ENCODE assay signal across 1 cellular context in the genomic region with DNA sequence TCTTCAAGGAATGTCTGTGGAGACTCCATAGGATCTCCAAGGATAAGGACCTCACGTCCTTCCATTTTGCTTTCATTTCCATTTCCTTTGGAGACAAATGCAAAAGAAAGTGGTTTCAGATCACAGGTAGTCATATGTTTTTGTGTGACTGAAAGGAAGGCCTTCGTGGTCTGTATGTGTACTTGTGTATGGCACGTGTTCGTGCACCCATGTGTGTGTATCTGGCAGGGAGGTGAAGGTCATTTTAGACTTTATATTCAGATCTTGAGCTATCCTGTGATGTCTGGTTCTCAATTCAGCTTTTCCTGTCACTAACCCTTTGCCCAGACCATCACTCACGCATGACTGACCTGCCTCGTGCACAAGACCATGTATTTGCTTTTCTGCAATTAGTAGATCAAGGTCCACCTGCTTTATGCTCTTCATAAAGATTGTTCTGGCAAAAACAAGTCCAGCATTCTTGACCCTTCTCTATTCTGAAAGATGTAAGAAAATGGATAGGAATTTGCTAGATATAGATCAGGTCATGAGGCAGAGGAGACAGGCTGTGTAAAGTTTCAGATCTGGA.
TF ChIP-seq lines count a peak whose summit lies in the region.

No MANE protein-coding gene starts in this region.

TF ChIP-seq in HepG2, 621 proteins besides CTCF, POLR2A, EP300 and RAD21 (continued from another document):
- TF ChIP-seq, protein P1, sequence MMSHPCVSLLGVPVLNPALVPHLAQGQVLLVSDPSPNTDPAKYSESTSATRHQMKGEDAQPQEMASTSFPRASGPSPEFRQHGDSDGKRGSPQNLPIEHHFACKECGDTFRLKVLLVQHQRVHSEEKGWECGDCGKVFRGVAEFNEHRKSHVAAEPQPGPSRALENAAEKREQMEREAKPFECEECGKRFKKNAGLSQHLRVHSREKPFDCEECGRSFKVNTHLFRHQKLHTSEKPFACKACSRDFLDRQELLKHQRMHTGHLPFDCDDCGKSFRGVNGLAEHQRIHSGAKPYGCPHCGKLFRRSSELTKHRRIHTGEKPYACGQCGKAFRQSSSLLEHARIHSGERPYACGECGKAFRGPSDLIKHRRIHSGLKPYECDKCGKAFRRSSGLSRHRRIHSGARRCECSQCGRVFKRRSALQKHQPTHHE (CRISPR knock-in tag; IDR thresholded peaks at IDR 0.05; ENCODE audit: borderline replicate concordance), result no peak
- TF ChIP-seq ZIK1 (CRISPR knock-in tag; IDR thresholded peaks at IDR 0.05; ENCODE audit: borderline replicate concordance, low read depth) (no peak), ZFP36 (IDR thresholded peaks at IDR 0.05; ENCODE audit: borderline replicate concordance, low read depth, low read length, partially characterized antibody) (no peak), ZBTB44 (CRISPR knock-in tag; IDR thresholded peaks at IDR 0.05) (no peak), EEA1 (CRISPR knock-in tag; IDR thresholded peaks at IDR 0.05; ENCODE audit: borderline replicate concordance) (no peak), SIN3B (IDR thresholded peaks at IDR 0.05; ENCODE audit: low read length) (no peak), ZNF724P (CRISPR knock-in tag; IDR thresholded peaks at IDR 0.05; ENCODE audit: borderline replicate concordance) (no peak), HIC2 (CRISPR knock-in tag; IDR thresholded peaks at IDR 0.05; ENCODE audit: low read depth) (no peak), PRPF4 (IDR thresholded peaks at IDR 0.05; ENCODE audit: low read depth, low read length, poor library complexity, severe bottlenecking) (no peak), AHR (CRISPR knock-in tag; IDR thresholded peaks at IDR 0.05) (no peak), NFE2L1 (CRISPR knock-in tag; IDR thresholded peaks at IDR 0.05; ENCODE audit: borderline replicate concordance) (no peak), ZMYM3 (CRISPR knock-in tag; IDR thresholded peaks at IDR 0.05) (no peak), CBX5 (CRISPR knock-in tag; IDR thresholded peaks at IDR 0.05; ENCODE audit: borderline replicate concordance) (peak; percentile 44; the same call in 1 of the 2 replicates), ZFP41 (CRISPR knock-in tag; IDR thresholded peaks at IDR 0.05; ENCODE audit: borderline replicate concordance) (no peak), ZBTB7A (CRISPR knock-in tag; IDR thresholded peaks at IDR 0.05) (no peak), ZKSCAN5 (CRISPR knock-in tag; IDR thresholded peaks at IDR 0.05) (no peak), KAT7 (CRISPR knock-in tag; IDR thresholded peaks at IDR 0.05; ENCODE audit: borderline replicate concordance) (no peak), CENPX (CRISPR knock-in tag; IDR thresholded peaks at IDR 0.05) (no peak), ZNF512 (CRISPR knock-in tag; IDR thresholded peaks at IDR 0.05) (no peak), SP1 (IDR thresholded peaks at IDR 0.05) (no peak), SP1 (CRISPR knock-in tag; IDR thresholded peaks at IDR 0.05) (no peak), HIVEP1 (CRISPR knock-in tag; IDR thresholded peaks at IDR 0.05) (no peak), ZNF160 (CRISPR knock-in tag; IDR thresholded peaks at IDR 0.05) (no peak), RARG (CRISPR knock-in tag; IDR thresholded peaks at IDR 0.05; ENCODE audit: low read depth) (no peak), TP53 (CRISPR knock-in tag; conservative IDR thresholded peaks at IDR 0.05) (no peak), SUZ12 (IDR thresholded peaks at IDR 0.05; ENCODE audit: low read depth, low read length) (no peak), ZNF343 (CRISPR knock-in tag; IDR thresholded peaks at IDR 0.05) (no peak), ETV5 (CRISPR knock-in tag; IDR thresholded peaks at IDR 0.05; ENCODE audit: borderline replicate concordance) (no peak), RBM39 (IDR thresholded peaks at IDR 0.05; ENCODE audit: low read depth, low read length, poor library complexity, severe bottlenecking) (no peak), JDP2 (CRISPR knock-in tag; IDR thresholded peaks at IDR 0.05; ENCODE audit: borderline replicate concordance) (no peak), BATF2 (CRISPR knock-in tag; IDR thresholded peaks at IDR 0.05) (no peak), PREB (CRISPR knock-in tag; IDR thresholded peaks at IDR 0.05) (no peak), PHF8 (CRISPR knock-in tag; IDR thresholded peaks at IDR 0.05) (no peak), MXD3 (CRISPR knock-in tag; IDR thresholded peaks at IDR 0.05) (no peak), U2AF2 (IDR thresholded peaks at IDR 0.05; ENCODE audit: low read depth, low read length) (no peak), JARID2 (CRISPR knock-in tag; IDR thresholded peaks at IDR 0.05; ENCODE audit: insufficient replicate concordance) (no peak), THRA (CRISPR knock-in tag; IDR thresholded peaks at IDR 0.05; ENCODE audit: borderline replicate concordance) (no peak), ZNF790 (CRISPR knock-in tag; IDR thresholded peaks at IDR 0.05; ENCODE audit: borderline replicate concordance) (no peak)
- TF ChIP-seq, protein P2, sequence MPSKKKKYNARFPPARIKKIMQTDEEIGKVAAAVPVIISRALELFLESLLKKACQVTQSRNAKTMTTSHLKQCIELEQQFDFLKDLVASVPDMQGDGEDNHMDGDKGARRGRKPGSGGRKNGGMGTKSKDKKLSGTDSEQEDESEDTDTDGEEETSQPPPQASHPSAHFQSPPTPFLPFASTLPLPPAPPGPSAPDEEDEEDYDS (CRISPR knock-in tag; IDR thresholded peaks at IDR 0.05), result no peak
- TF ChIP-seq, protein P3, sequence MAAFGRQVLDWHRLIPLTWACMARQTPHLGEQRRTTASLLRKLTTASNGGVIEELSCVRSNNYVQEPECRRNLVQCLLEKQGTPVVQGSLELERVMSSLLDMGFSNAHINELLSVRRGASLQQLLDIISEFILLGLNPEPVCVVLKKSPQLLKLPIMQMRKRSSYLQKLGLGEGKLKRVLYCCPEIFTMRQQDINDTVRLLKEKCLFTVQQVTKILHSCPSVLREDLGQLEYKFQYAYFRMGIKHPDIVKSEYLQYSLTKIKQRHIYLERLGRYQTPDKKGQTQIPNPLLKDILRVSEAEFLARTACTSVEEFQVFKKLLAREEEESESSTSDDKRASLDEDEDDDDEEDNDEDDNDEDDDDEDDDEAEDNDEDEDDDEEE (CRISPR knock-in tag; IDR thresholded peaks at IDR 0.05), result no peak
- TF ChIP-seq, protein P4, sequence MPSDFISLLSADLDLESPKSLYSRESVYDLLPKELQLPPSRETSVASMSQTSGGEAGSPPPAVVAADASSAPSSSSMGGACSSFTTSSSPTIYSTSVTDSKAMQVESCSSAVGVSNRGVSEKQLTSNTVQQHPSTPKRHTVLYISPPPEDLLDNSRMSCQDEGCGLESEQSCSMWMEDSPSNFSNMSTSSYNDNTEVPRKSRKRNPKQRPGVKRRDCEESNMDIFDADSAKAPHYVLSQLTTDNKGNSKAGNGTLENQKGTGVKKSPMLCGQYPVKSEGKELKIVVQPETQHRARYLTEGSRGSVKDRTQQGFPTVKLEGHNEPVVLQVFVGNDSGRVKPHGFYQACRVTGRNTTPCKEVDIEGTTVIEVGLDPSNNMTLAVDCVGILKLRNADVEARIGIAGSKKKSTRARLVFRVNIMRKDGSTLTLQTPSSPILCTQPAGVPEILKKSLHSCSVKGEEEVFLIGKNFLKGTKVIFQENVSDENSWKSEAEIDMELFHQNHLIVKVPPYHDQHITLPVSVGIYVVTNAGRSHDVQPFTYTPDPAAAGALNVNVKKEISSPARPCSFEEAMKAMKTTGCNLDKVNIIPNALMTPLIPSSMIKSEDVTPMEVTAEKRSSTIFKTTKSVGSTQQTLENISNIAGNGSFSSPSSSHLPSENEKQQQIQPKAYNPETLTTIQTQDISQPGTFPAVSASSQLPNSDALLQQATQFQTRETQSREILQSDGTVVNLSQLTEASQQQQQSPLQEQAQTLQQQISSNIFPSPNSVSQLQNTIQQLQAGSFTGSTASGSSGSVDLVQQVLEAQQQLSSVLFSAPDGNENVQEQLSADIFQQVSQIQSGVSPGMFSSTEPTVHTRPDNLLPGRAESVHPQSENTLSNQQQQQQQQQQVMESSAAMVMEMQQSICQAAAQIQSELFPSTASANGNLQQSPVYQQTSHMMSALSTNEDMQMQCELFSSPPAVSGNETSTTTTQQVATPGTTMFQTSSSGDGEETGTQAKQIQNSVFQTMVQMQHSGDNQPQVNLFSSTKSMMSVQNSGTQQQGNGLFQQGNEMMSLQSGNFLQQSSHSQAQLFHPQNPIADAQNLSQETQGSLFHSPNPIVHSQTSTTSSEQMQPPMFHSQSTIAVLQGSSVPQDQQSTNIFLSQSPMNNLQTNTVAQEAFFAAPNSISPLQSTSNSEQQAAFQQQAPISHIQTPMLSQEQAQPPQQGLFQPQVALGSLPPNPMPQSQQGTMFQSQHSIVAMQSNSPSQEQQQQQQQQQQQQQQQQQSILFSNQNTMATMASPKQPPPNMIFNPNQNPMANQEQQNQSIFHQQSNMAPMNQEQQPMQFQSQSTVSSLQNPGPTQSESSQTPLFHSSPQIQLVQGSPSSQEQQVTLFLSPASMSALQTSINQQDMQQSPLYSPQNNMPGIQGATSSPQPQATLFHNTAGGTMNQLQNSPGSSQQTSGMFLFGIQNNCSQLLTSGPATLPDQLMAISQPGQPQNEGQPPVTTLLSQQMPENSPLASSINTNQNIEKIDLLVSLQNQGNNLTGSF (CRISPR knock-in tag; IDR thresholded peaks at IDR 0.05), result no peak
- TF ChIP-seq, protein P5, sequence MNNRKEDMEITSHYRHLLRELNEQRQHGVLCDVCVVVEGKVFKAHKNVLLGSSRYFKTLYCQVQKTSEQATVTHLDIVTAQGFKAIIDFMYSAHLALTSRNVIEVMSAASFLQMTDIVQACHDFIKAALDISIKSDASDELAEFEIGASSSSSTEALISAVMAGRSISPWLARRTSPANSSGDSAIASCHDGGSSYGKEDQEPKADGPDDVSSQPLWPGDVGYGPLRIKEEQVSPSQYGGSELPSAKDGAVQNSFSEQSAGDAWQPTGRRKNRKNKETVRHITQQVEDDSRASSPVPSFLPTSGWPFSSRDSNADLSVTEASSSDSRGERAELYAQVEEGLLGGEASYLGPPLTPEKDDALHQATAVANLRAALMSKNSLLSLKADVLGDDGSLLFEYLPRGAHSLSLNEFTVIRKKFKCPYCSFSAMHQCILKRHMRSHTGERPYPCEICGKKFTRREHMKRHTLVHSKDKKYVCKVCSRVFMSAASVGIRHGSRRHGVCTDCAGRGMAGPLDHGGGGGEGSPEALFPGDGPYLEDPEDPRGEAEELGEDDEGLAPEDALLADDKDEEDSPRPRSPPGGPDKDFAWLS (CRISPR knock-in tag; IDR thresholded peaks at IDR 0.05; ENCODE audit: borderline replicate concordance), result no peak
TF ChIP-seq in HepG2: peak in this region for 64.
